ENCODE assay signal across 23 cellular contexts in genomic region chr9:20634895-20635294, GRCh38.
"Had no signal": no experiment of that assay in that cellular context is flagged by ENCODE, and none has a peak within 500 bp of the region (broad histone marks: within the 10 kb centered on the region; RNA-seq: fewer than 3 reads in every experiment).

No MANE protein-coding gene starts in this region.

- H3K4me1 ChIP-seq: heart right ventricle, left ventricle myocardium inferior, prostate gland, sigmoid colon, suprapubic skin, upper lobe of right lung had no signal

- H3K36me3 ChIP-seq: heart right ventricle, left ventricle myocardium inferior, ovary, prostate gland, sigmoid colon, spleen, suprapubic skin, thoracic aorta, tibial artery, upper lobe of right lung had no signal

- H3K27me3 ChIP-seq: heart right ventricle, hepatocyte, ovary, sigmoid colon, suprapubic skin, tibial artery, upper lobe of right lung had no signal

- ATAC-seq: heart right ventricle; mucosa of descending colon; naive thymus-derived CD4-positive, alpha-beta T cell; natural killer cell treated with Interleukin-12 subunit alpha and Interleukin-12 subunit beta and Interleukin-15 and Interleukin-18, amount 100 ng/mL, for 72 hours; right cardiac atrium; stimulated activated effector memory CD8-positive, alpha-beta T cell treated with anti-CD3 and anti-CD28 coated beads, Interleukin-12 subunit alpha, Interleukin-12 subunit beta, amount 100 ng/mL, for 72 hours; upper lobe of right lung had no signal

- H3K9me3 ChIP-seq: heart right ventricle, left ventricle myocardium inferior, mucosa of descending colon, ovary, prostate gland, sigmoid colon, spleen, suprapubic skin, thoracic aorta, tibial artery, upper lobe of right lung had no signal

- H3K4me3 ChIP-seq: heart right ventricle, hepatocyte, left ventricle myocardium inferior, lung, mucosa of descending colon, ovary, prostate gland, sigmoid colon, spleen, suprapubic skin, thoracic aorta, tibial artery, upper lobe of right lung had no signal

- H3K4me2 ChIP-seq: hepatocyte had no signal

- DNase-seq: heart right ventricle; islet precursor cell; left ventricle myocardium inferior; midbrain; mucosa of descending colon; naive thymus-derived CD4-positive, alpha-beta T cell; ovary; retina; right cardiac atrium; sigmoid colon; small intestine; spleen; stimulated activated CD4-positive, alpha-beta T cell treated with anti-CD3 and anti-CD28 coated beads, Interleukin-4, amount 100 ng/mL, for 24 hours; stimulated activated naive CD4-positive, alpha-beta T cell; tibial artery; upper lobe of right lung had no signal

- H3K79me2 ChIP-seq: hepatocyte had no signal

- H3K27ac ChIP-seq: heart right ventricle, hepatocyte, left ventricle myocardium inferior, ovary, prostate gland, sigmoid colon, spleen, suprapubic skin, thoracic aorta, tibial artery, upper lobe of right lung had no signal
